In the genomic region with DNA sequence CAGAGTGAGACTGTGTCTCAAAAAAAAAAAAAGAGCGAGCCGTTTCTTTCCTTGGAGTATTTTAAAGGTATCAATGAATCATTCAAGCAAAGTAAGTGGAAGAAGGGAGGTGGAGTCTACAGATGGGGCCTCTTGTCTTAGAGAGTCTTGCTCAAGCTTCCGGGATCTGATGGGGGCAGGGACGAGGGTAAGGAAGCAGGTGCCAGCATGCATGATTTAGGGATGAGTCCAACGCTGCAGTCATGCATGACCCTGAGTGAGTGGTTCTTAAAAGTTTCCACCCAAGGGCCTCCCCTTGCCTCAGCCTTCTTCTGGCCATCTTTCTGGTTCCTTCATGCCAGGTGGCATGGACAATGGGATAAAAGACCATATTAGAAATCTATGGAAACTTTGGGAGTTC, we compare ENCODE assay signal across 16 cellular contexts.
A peak's percentile ranks its signal among the peaks of the same experiment; 100 is the strongest.
DNase-seq lines count a peak whose midpoint lies in the region; ATAC-seq and TF ChIP-seq lines count a peak whose summit lies in the region.
"Had no signal": no experiment of that assay in that cellular context is flagged by ENCODE, and none has a peak within 500 bp of the region (broad histone marks: within the 10 kb centered on the region; RNA-seq: fewer than 3 reads in every experiment).

No MANE protein-coding gene starts in this region.

- DNase-seq in EH (ENCODE audit: low read depth) (peak; percentile 66), NCI-H187 treated with DMSO at 0.1 percent for 48 hours (lab: John Stamatoyannopoulos, UW) (peak; percentile 90), dermis blood vessel endothelial cell (peak; percentile 14), mesothelial cell of epicardium (ENCODE audit: low spot score in 2 of 2, unreplicated experiment in 2 of 2) (no peak), sigmoid colon (no peak), GM13977 (ENCODE audit: low spot score) (no peak), NCI-H1417 treated with DMSO at 0.1 percent for 48 hours (lab: John Stamatoyannopoulos, UW) (no peak)
- DNase-seq: activated CD8-positive, alpha-beta memory T cell treated with anti-CD3 and anti-CD28 coated beads, Interleukin-2, amount 50 U/mL, for 4 hours; adrenal gland; CD8-positive, alpha-beta T cell; effector CD4-positive, alpha-beta T cell; hypothalamus; mucosa of descending colon; NCI-H2029; stomach had no signal

- TF ChIP-seq CTCF in mesothelial cell of epicardium (IDR thresholded peaks at IDR 0.05; ENCODE audit: unreplicated experiment) = no peak
- no peak for TF ChIP-seq CTCF in sigmoid colon (IDR thresholded peaks at IDR 0.05)
- TF ChIP-seq CTCF in GM13977 (IDR thresholded peaks at IDR 0.05; ENCODE audit: extremely low read depth, insufficient read depth, missing control alignments) = no peak

- H3K4me3 Mint-ChIP-seq in mesothelial cell of epicardium = no peak overlapping the region
- H3K4me3 Mint-ChIP-seq: CD8-positive, alpha-beta T cell had no signal

- in situ Hi-C loops in GM13977 (cut with MboI; ENCODE audit: low pct_unique_long_range_greater_than_20kb, low sequenced_read_pairs, unreplicated experiment) = no loop called here

- no peaks in the 10 kb centered on the region for H3K27me3 ChIP-seq in sigmoid colon
- H3K27me3 ChIP-seq: adrenal gland, stomach had no signal

- no peak for TF ChIP-seq EP300 in sigmoid colon (IDR thresholded peaks at IDR 0.05)

- H3K27ac Mint-ChIP-seq in mesothelial cell of epicardium = peak overlapping the region; percentile 30
- H3K27ac Mint-ChIP-seq: CD8-positive, alpha-beta T cell had no signal

- H3K4me1 ChIP-seq in sigmoid colon = peaks cover 0 to 12% (median 0%) of the 10 kb centered on the region in 4 donors

- H3K9me3 Mint-ChIP-seq in mesothelial cell of epicardium = no peaks in the 10 kb centered on the region

- no peaks in the 10 kb centered on the region for H3K36me3 Mint-ChIP-seq in mesothelial cell of epicardium
- H3K36me3 Mint-ChIP-seq: CD8-positive, alpha-beta T cell had no signal

- no peaks in the 10 kb centered on the region for H3K27me3 Mint-ChIP-seq in mesothelial cell of epicardium (ENCODE audit: low read depth)

- H3K9me3 ChIP-seq in sigmoid colon = peaks cover 0 to 7% (median 3%) of the 10 kb centered on the region in 4 donors
- H3K9me3 ChIP-seq: adrenal gland had no signal

- H3K4me1 Mint-ChIP-seq in mesothelial cell of epicardium = peaks cover 22% of the 10 kb centered on the region

- H3K27ac ChIP-seq in sigmoid colon = no peak overlapping the region
- H3K27ac ChIP-seq: adrenal gland had no signal

- intact Hi-C loops in sigmoid colon (cut with DNase I) = no loop called here

- no peak for ATAC-seq in HG03469 (IDR thresholded peaks at IDR 0.05; ENCODE audit: unreplicated experiment)
- ATAC-seq: CD8-positive, alpha-beta T cell; mucosa of descending colon had no signal

- no peak overlapping the region for H3K4me3 ChIP-seq in sigmoid colon
- H3K4me3 ChIP-seq: adrenal gland, mucosa of descending colon, stomach had no signal

- WGBS in sigmoid colon, 2 donors = 82 to 86% methylated on average over 5 of the region's 5 CpGs

- no peak for TF ChIP-seq POLR2A in sigmoid colon (IDR thresholded peaks at IDR 0.05)

- no peaks in the 10 kb centered on the region for H3K36me3 ChIP-seq in sigmoid colon
- H3K36me3 ChIP-seq: adrenal gland had no signal

Comparison
In these comparisons a context has a peak if more than half of its experiments do, and no peak if none do; other contexts are left out.
1. DNase-seq: peak in EH (single experiment), NCI-H187 treated with DMSO at 0.1 percent for 48 hours (single experiment) and dermis blood vessel endothelial cell (single experiment); none in mesothelial cell of epicardium (0 of 2), sigmoid colon (single experiment), GM13977 (single experiment) and NCI-H1417 treated with DMSO at 0.1 percent for 48 hours (single experiment).